In genomic region chr11:24400059-24400665, GRCh38 we compare ENCODE assay signal across 27 cellular contexts.
"Had no signal": no experiment of that assay in that cellular context is flagged by ENCODE, and none has a peak within 500 bp of the region (broad histone marks: within the 10 kb centered on the region; RNA-seq: fewer than 3 reads in every experiment).

No MANE protein-coding gene starts in this region.

- H3K9me3 Mint-ChIP-seq: memory B cell, natural killer cell had no signal

- H3K27ac ChIP-seq: heart right ventricle, lower lobe of right lung, ovary, right atrium auricular region, stomach, thyroid gland had no signal

- H3K4me3 ChIP-seq: heart right ventricle, lower lobe of right lung, ovary, right atrium auricular region, smooth muscle cell, stomach, thyroid gland had no signal

- H3K36me3 ChIP-seq: heart right ventricle, lower lobe of right lung, ovary, right atrium auricular region, stomach, thyroid gland had no signal

- FAIRE-seq: endometrium had no signal

- H3K4me3 Mint-ChIP-seq: effector memory CD8-positive, alpha-beta T cell; immature natural killer cell; memory B cell; natural killer cell had no signal

- H3K4me2 ChIP-seq: smooth muscle cell had no signal

- DNase-seq: cortex of kidney; effector memory CD8-positive, alpha-beta T cell; foreskin fibroblast; glutamatergic neuron; heart right ventricle; hypothalamus; immature natural killer cell; islet precursor cell; left ventricle myocardium superior; lower lobe of right lung; natural killer cell; occipital lobe; ovary; stimulated activated CD4-positive, alpha-beta T cell treated with anti-CD3 and anti-CD28 coated beads, Interleukin-12 subunit alpha, Interleukin-12 subunit beta, amount 100 ng/mL, for 4 hours; stimulated activated CD4-positive, alpha-beta T cell treated with anti-CD3 and anti-CD28 coated beads, Interleukin-1b, Interleukin-23, amount 100 ng/mL, for 48 hours; stimulated activated CD4-positive, alpha-beta T cell treated with anti-CD3 and anti-CD28 coated beads, Interleukin-4, amount 100 ng/mL, for 1 hour; stimulated activated CD8-positive, alpha-beta memory T cell treated with anti-CD3 and anti-CD28 coated beads, Interleukin-4, amount 100 ng/mL, for 48 hours; stimulated activated naive CD4-positive, alpha-beta T cell treated with Interleukin-2 at 50 U/mL for 16 hours; stomach; thyroid gland; trophoblast cell had no signal

- H3K9me3 ChIP-seq: heart right ventricle, lower lobe of right lung, ovary, right atrium auricular region, stomach, thyroid gland had no signal

- H3K4me1 Mint-ChIP-seq: immature natural killer cell, memory B cell, natural killer cell had no signal

- ATAC-seq: effector memory CD8-positive, alpha-beta T cell; heart right ventricle; left ventricle myocardium superior; lower lobe of right lung; natural killer cell; sciatic nerve had no signal

- H3K27me3 Mint-ChIP-seq: effector memory CD8-positive, alpha-beta T cell; memory B cell; progenitor cell of endocrine pancreas had no signal

- H3K36me3 Mint-ChIP-seq: immature natural killer cell, memory B cell, natural killer cell had no signal

- H3K4me1 ChIP-seq: heart right ventricle, lower lobe of right lung, right atrium auricular region, stomach, thyroid gland had no signal

- H3K27me3 ChIP-seq: heart right ventricle, ovary, right atrium auricular region, stomach, thyroid gland had no signal

- H3K27ac Mint-ChIP-seq: effector memory CD8-positive, alpha-beta T cell; immature natural killer cell; memory B cell; natural killer cell; progenitor cell of endocrine pancreas had no signal
